Comparison of ENCODE assay signal across 3 cellular contexts in genomic region chr5:148107608-148108007, GRCh38.
TF ChIP-seq lines count a peak whose summit lies in the region.

No MANE protein-coding gene starts in this region.

TF ChIP-seq in liver, 16 proteins besides CTCF, POLR2A, EP300 and RAD21:
- TF ChIP-seq ATF3 (IDR thresholded peaks at IDR 0.05) (no peak), JUND (IDR thresholded peaks at IDR 0.05) (no peak), MAX (IDR thresholded peaks at IDR 0.05) (no peak), RXRA (IDR thresholded peaks at IDR 0.05) (no peak), FOXA2 (IDR thresholded peaks at IDR 0.05) (no peak), HNF4G (IDR thresholded peaks at IDR 0.05) (no peak), TAF1 (conservative IDR thresholded peaks at IDR 0.05) (no peak), GABPA (IDR thresholded peaks at IDR 0.05 in 1 of 2, conservative IDR thresholded peaks at IDR 0.05 in 1 of 2) (no peak), FOXA1 (IDR thresholded peaks at IDR 0.05) (no peak), YY1 (IDR thresholded peaks at IDR 0.05) (no peak), EGR1 (IDR thresholded peaks at IDR 0.05; ENCODE audit: low read depth in 2 of 2) (no peak)

TF ChIP-seq in HepG2, 621 proteins besides CTCF, POLR2A, EP300 and RAD21:
- TF ChIP-seq ZMYM3 (CRISPR knock-in tag; IDR thresholded peaks at IDR 0.05) = no peak
- no peak for TF ChIP-seq ZNF138 (CRISPR knock-in tag; IDR thresholded peaks at IDR 0.05; ENCODE audit: low read depth)
- no peak for TF ChIP-seq SIX1 (CRISPR knock-in tag; IDR thresholded peaks at IDR 0.05; ENCODE audit: borderline replicate concordance)
- TF ChIP-seq SNAI1 (CRISPR knock-in tag; IDR thresholded peaks at IDR 0.05; ENCODE audit: borderline replicate concordance) = no peak
- no peak for TF ChIP-seq SRSF9 (IDR thresholded peaks at IDR 0.05; ENCODE audit: borderline replicate concordance, insufficient read depth, low read depth, low read length, poor library complexity, severe bottlenecking)
- TF ChIP-seq ZNF816 (CRISPR knock-in tag; IDR thresholded peaks at IDR 0.05; ENCODE audit: borderline replicate concordance) = no peak
- no peak for TF ChIP-seq ZBTB37 (CRISPR knock-in tag; IDR thresholded peaks at IDR 0.05)
- TF ChIP-seq FOXC1 (CRISPR knock-in tag; IDR thresholded peaks at IDR 0.05; ENCODE audit: borderline replicate concordance) = no peak
- no peak for TF ChIP-seq ZSCAN31 (CRISPR knock-in tag; IDR thresholded peaks at IDR 0.05; ENCODE audit: low read depth)
- no peak for TF ChIP-seq MXD4 (CRISPR knock-in tag; IDR thresholded peaks at IDR 0.05)
- TF ChIP-seq ZNF660 (CRISPR knock-in tag; IDR thresholded peaks at IDR 0.05; ENCODE audit: borderline replicate concordance, low read depth) = no peak
- TF ChIP-seq ATF4 (CRISPR knock-in tag; IDR thresholded peaks at IDR 0.05) = no peak
- no peak for TF ChIP-seq SSRP1 (CRISPR knock-in tag; IDR thresholded peaks at IDR 0.05)
- no peak for TF ChIP-seq GATA4 (IDR thresholded peaks at IDR 0.05; ENCODE audit: borderline replicate concordance, low read depth)
- no peak for TF ChIP-seq ZNF33A (CRISPR knock-in tag; IDR thresholded peaks at IDR 0.05; ENCODE audit: borderline replicate concordance)
- no peak for TF ChIP-seq ZNF720 (CRISPR knock-in tag; IDR thresholded peaks at IDR 0.05)
- no peak for TF ChIP-seq KDM3A (CRISPR knock-in tag; IDR thresholded peaks at IDR 0.05; ENCODE audit: low read depth)

TF ChIP-seq in endothelial cell of umbilical vein, 7 proteins besides CTCF, POLR2A, EP300 and RAD21:
- TF ChIP-seq MYC (IDR thresholded peaks at IDR 0.05; ENCODE audit: low read depth, low read length) (no peak), JUN (IDR thresholded peaks at IDR 0.05; ENCODE audit: borderline replicate concordance, insufficient read depth, insufficient read length, low read depth) (no peak), MAX (IDR thresholded peaks at IDR 0.05; ENCODE audit: insufficient read depth, insufficient read length) (no peak), FOS (IDR thresholded peaks at IDR 0.05; ENCODE audit: borderline replicate concordance, insufficient read depth, low read length) (no peak), GATA2 (IDR thresholded peaks at IDR 0.05; ENCODE audit: insufficient read depth, insufficient read length, low read depth, low read length) (no peak), EZH2 (IDR thresholded peaks at IDR 0.05; ENCODE audit: borderline replicate concordance, low read depth, low read length, severe bottlenecking) (no peak), POLR2AphosphoS5 (IDR thresholded peaks at IDR 0.05; ENCODE audit: insufficient read depth, low read depth, low read length) (no peak)
